ENCODE assay signal across 1 cellular context in genomic region chr2:190792956-190793888, GRCh38.
TF ChIP-seq lines count a peak whose summit lies in the region.

No MANE protein-coding gene starts in this region.

TF ChIP-seq in H1, 55 proteins besides CTCF, POLR2A, EP300 and RAD21 (continued from another document):
- no peak for TF ChIP-seq POU5F1 (IDR thresholded peaks at IDR 0.05; ENCODE audit: low read depth, low read length)
- no peak for TF ChIP-seq CTBP2 (IDR thresholded peaks at IDR 0.05; ENCODE audit: borderline replicate concordance, insufficient read depth, insufficient read length, low read length)
- no peak for TF ChIP-seq SIRT6 (IDR thresholded peaks at IDR 0.05; ENCODE audit: low read length)
- TF ChIP-seq CHD2 (IDR thresholded peaks at IDR 0.05; ENCODE audit: low read length): no peak
